ENCODE assay signal across 26 cellular contexts in the genomic region with DNA sequence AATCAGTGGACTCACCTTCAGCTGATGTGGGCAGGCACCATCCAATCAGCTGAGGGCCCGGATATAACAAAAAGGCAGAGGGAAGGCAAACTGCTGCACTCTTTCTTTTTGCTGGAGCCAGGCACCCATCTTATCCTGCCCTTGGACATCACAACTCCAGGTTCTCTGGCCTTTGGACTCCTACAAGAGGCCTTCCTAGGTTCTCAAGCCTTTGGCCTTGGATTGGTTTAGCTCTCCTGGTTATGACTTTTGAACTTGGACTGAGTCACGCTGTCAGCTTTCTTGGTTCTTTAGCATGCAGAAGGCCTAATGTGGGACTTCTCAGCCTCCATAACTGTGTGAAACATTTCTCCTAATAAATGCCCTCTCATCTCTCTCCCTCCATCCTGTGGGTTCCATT.
"Had no signal": no experiment of that assay in that cellular context is flagged by ENCODE, and none has a peak within 500 bp of the region (broad histone marks: within the 10 kb centered on the region; RNA-seq: fewer than 3 reads in every experiment).

No MANE protein-coding gene starts in this region.

- H3K27me3 Mint-ChIP-seq: memory B cell; naive thymus-derived CD8-positive, alpha-beta T cell; progenitor cell of endocrine pancreas had no signal

- H3K4me3 Mint-ChIP-seq: memory B cell; naive thymus-derived CD8-positive, alpha-beta T cell; nephron progenitor cell; stimulated activated effector memory CD8-positive, alpha-beta T cell treated with anti-CD3 and anti-CD28 coated beads, Interleukin-12 subunit alpha, Interleukin-12 subunit beta, amount 100 ng/mL, for 72 hours had no signal

- FAIRE-seq: endothelial cell of umbilical vein, keratinocyte had no signal

- H3K9me3 ChIP-seq: esophagus muscularis mucosa, right lobe of liver, stomach, thyroid gland, vagina had no signal

- H3K27ac ChIP-seq: coronary artery, esophagus muscularis mucosa, parathyroid adenoma, right lobe of liver, stomach, thyroid gland, vagina had no signal

- H3K4me1 ChIP-seq: esophagus muscularis mucosa, parathyroid adenoma, right lobe of liver, stomach, thyroid gland, vagina had no signal

- H3K36me3 ChIP-seq: esophagus muscularis mucosa, right lobe of liver, stomach, thyroid gland, vagina had no signal

- H3K79me2 ChIP-seq: parathyroid adenoma had no signal

- H3K36me3 Mint-ChIP-seq: memory B cell; naive thymus-derived CD8-positive, alpha-beta T cell; stimulated activated effector memory CD8-positive, alpha-beta T cell treated with anti-CD3 and anti-CD28 coated beads, Interleukin-12 subunit alpha, Interleukin-12 subunit beta, amount 100 ng/mL, for 72 hours had no signal

- H3K9me3 Mint-ChIP-seq: memory B cell; naive thymus-derived CD8-positive, alpha-beta T cell; nephron progenitor cell; stimulated activated effector memory CD8-positive, alpha-beta T cell treated with anti-CD3 and anti-CD28 coated beads, Interleukin-12 subunit alpha, Interleukin-12 subunit beta, amount 100 ng/mL, for 72 hours had no signal

- H3K9ac ChIP-seq: parathyroid adenoma had no signal

- ATAC-seq: naive thymus-derived CD8-positive, alpha-beta T cell; right lobe of liver; stimulated activated effector memory CD8-positive, alpha-beta T cell treated with anti-CD3 and anti-CD28 coated beads, Interleukin-12 subunit alpha, Interleukin-12 subunit beta, amount 100 ng/mL, for 72 hours had no signal

- H3K4me3 ChIP-seq: coronary artery, esophagus muscularis mucosa, lung, right lobe of liver, smooth muscle cell, stomach, thyroid gland, vagina had no signal

- H3K4me2 ChIP-seq: smooth muscle cell had no signal

- H2AFZ ChIP-seq: parathyroid adenoma had no signal

- DNase-seq: dermis blood vessel endothelial cell; effector memory CD4-positive, alpha-beta T cell; foreskin melanocyte; midbrain; naive thymus-derived CD8-positive, alpha-beta T cell; nephron progenitor cell; occipital lobe; right lobe of liver; stimulated activated CD4-positive, alpha-beta T cell treated with anti-CD3 and anti-CD28 coated beads, Interleukin-12 subunit alpha, Interleukin-12 subunit beta, amount 100 ng/mL, for 4 hours; stimulated activated CD4-positive, alpha-beta T cell treated with anti-CD3 and anti-CD28 coated beads, Interleukin-2, amount 100 ng/mL, for 24 hours; stimulated activated CD4-positive, alpha-beta T cell treated with anti-CD3 and anti-CD28 coated beads, Interleukin-4, amount 100 ng/mL, for 24 hours; stimulated activated naive CD4-positive, alpha-beta T cell treated with Interleukin-2 at 50 U/mL for 16 hours; stomach; thyroid gland; trophoblast cell had no signal

- H3K4me1 Mint-ChIP-seq: memory B cell; naive thymus-derived CD8-positive, alpha-beta T cell; nephron progenitor cell; stimulated activated effector memory CD8-positive, alpha-beta T cell treated with anti-CD3 and anti-CD28 coated beads, Interleukin-12 subunit alpha, Interleukin-12 subunit beta, amount 100 ng/mL, for 72 hours had no signal

- H3K27me3 ChIP-seq: esophagus muscularis mucosa, right lobe of liver, stomach, thyroid gland, vagina had no signal

- H3K27ac Mint-ChIP-seq: memory B cell; naive thymus-derived CD8-positive, alpha-beta T cell; nephron progenitor cell; progenitor cell of endocrine pancreas; stimulated activated effector memory CD8-positive, alpha-beta T cell treated with anti-CD3 and anti-CD28 coated beads, Interleukin-12 subunit alpha, Interleukin-12 subunit beta, amount 100 ng/mL, for 72 hours had no signal
